Comparison of ENCODE assay signal across 21 cellular contexts in the genomic region with DNA sequence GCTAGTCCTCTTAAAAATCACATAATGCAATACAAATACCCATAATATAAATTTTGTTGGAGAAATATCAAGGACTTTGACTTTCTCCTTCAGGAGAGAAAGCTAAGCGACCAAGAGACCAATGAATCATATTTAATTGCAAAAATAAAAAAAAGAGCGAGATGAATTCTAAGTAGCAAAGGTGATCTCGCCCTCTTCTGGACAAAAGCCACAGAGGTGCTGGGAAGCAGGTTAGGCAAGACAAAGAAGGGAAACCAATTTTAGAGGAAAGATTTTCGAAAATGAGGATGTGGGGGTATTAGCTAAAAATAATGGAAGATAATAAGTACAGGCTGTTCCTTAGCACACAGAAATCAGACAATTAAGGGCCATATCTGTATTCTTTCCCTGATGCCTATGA.
A peak's percentile ranks its signal among the peaks of the same experiment; 100 is the strongest.
DNase-seq lines count a peak whose midpoint lies in the region; ATAC-seq and TF ChIP-seq lines count a peak whose summit lies in the region.
"Had no signal": no experiment of that assay in that cellular context is flagged by ENCODE, and none has a peak within 500 bp of the region (broad histone marks: within the 10 kb centered on the region; RNA-seq: fewer than 3 reads in every experiment).

No MANE protein-coding gene starts in this region.

- H3K27me3 ChIP-seq in hepatocyte, result peaks cover 9% of the 10 kb centered on the region
- H3K27me3 ChIP-seq: pancreas, sigmoid colon, transverse colon had no signal

- no peaks in the 10 kb centered on the region for H3K79me2 ChIP-seq in hepatocyte

- peak; percentile 37 for TF ChIP-seq CTCF in hepatocyte (IDR thresholded peaks at IDR 0.05; ENCODE audit: poor library complexity)

- H2AFZ ChIP-seq in hepatocyte, result no peak overlapping the region

- no peaks in the 10 kb centered on the region for H3K36me3 ChIP-seq in hepatocyte (replicated peaks; ENCODE audit: insufficient read depth, low read depth)
- H3K36me3 ChIP-seq: adrenal gland, breast epithelium, HAP-1, pancreas, sigmoid colon, transverse colon had no signal

- no peaks in the 10 kb centered on the region for H3K9me3 ChIP-seq in hepatocyte (ENCODE audit: low read depth)
- H3K9me3 ChIP-seq: adrenal gland, breast epithelium, HAP-1, pancreas, sigmoid colon, transverse colon had no signal

- no peak overlapping the region for H3K4me2 ChIP-seq in hepatocyte

- WGBS in hepatocyte (ENCODE audit: low lambda C conversion rate, missing lambda C conversion rate), result 64% methylated on average over 4 of the region's 4 CpGs

- H3K9me2 ChIP-seq in hepatocyte (replicated peaks; ENCODE audit: insufficient read depth), result no peaks in the 10 kb centered on the region

- ATAC-seq in HG03135 (IDR thresholded peaks at IDR 0.05; ENCODE audit: unreplicated experiment), result no peak
- ATAC-seq: naive thymus-derived CD4-positive, alpha-beta T cell; pancreas had no signal

- H4K20me1 ChIP-seq in hepatocyte (ENCODE audit: insufficient read depth, poor library complexity, severe bottlenecking), result no peaks in the 10 kb centered on the region

- DNase-seq in COR-L47 (lab: John Stamatoyannopoulos, UW) (peak; percentile 2), Daoy (ENCODE audit: low read depth) (peak; percentile 13), NCI-H2171 treated with DMSO at 0.1 percent for 48 hours (lab: John Stamatoyannopoulos, UW) (peak; percentile 29), hepatocyte (ENCODE audit: low spot score) (no peak), posterior vena cava (ENCODE audit: low spot score) (no peak), SKM-1 (lab: John Stamatoyannopoulos, UW; ENCODE audit: unreplicated experiment) (no peak)
- DNase-seq in stimulated activated CD4-positive, alpha-beta T cell treated with anti-CD3 and anti-CD28 coated beads, Interleukin-12 subunit alpha, Interleukin-12 subunit beta, amount 100 ng/mL, for 4 hours, result no peak
- DNase-seq: activated CD4-positive, alpha-beta T cell treated with anti-CD3 and anti-CD28 coated beads, Interleukin-2, amount 10 ng/mL, durations not matched to agents 7 days and 5 days; activated effector memory CD4-positive, alpha-beta T cell treated with anti-CD3 and anti-CD28 coated beads, Interleukin-2, amount 50 U/mL, for 16 hours; adrenal gland; CD8-positive, alpha-beta memory T cell; naive thymus-derived CD4-positive, alpha-beta T cell; NCI-H1930; pancreas; sigmoid colon; stimulated activated naive CD4-positive, alpha-beta T cell; transverse colon had no signal

- no peak overlapping the region for H3K4me3 ChIP-seq in hepatocyte
- H3K4me3 ChIP-seq: adrenal gland, breast epithelium, coronary artery, HAP-1, pancreas, sigmoid colon, transverse colon had no signal

- H3K4me1 ChIP-seq in hepatocyte (ENCODE audit: insufficient read depth), result peaks cover 4% of the 10 kb centered on the region
- H3K4me1 ChIP-seq: adrenal gland, breast epithelium, pancreas, sigmoid colon, transverse colon had no signal

- intact Hi-C loops in posterior vena cava (cut with DNase I), result no loop called here

- H3K27ac ChIP-seq in hepatocyte, result no peak overlapping the region
- H3K27ac ChIP-seq: adrenal gland, breast epithelium, coronary artery, pancreas, sigmoid colon, transverse colon had no signal

Comparison
In these comparisons a context has a peak if more than half of its experiments do, and no peak if none do; other contexts are left out.
1. DNase-seq: peak in COR-L47 (single experiment), Daoy (single experiment) and NCI-H2171 treated with DMSO at 0.1 percent for 48 hours (single experiment); none in hepatocyte (single experiment), posterior vena cava (single experiment), SKM-1 (single experiment) and stimulated activated CD4-positive, alpha-beta T cell treated with anti-CD3 and anti-CD28 coated beads, Interleukin-12 subunit alpha, Interleukin-12 subunit beta, amount 100 ng/mL, for 4 hours (single experiment).